In the genomic region with DNA sequence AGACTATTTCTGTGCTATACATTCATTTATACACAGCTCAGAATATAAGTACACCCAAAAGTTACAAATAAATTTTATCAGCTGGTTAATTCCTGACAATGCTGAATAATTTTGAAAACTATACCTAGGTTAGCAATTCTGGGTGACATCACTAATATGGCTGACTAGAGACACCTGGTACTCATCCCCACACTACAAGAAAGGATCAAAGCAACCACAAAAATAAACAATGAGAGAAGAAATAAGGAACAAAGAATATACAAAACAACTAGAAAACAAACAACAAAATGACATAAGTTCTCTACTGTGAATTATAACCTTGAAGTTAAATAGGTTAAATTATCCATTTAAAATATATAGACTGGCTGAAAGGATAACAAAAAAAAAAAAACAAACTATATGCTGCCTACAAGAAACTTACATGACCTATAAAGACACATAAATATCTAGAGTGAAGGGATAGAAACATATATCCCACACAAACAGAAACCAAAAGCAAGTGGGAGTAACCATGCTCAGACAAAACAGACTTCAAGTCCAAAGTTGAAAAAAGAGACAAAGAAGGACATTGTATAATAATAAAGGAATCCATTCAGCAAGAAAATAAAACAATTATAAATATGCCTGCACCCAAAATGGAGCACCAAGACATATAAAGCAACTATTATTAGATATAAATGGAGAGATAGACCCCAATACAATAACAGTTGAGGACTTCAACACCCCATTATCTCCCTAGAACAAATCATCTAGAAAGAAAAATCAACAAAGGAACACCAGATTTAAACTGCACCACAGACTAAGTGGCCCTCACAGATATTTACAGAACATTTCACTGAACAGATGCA, we compare ENCODE assay signal across 14 cellular contexts. TPM values are rescaled to one million over a fixed set of nuclear protein-coding genes. Genes with fewer than 3 reads are reported as not detected.
DNase-seq lines count a peak whose midpoint lies in the region; ATAC-seq and TF ChIP-seq lines count a peak whose summit lies in the region.
"Had no signal": no experiment of that assay in that cellular context is flagged by ENCODE, and none has a peak within 500 bp of the region (broad histone marks: within the 10 kb centered on the region; RNA-seq: fewer than 3 reads in every experiment).

No MANE protein-coding gene starts in this region.

- H3K36me3 ChIP-seq in vagina: no peaks in the 10 kb centered on the region
- H3K36me3 ChIP-seq: BE2C, cardiac muscle cell had no signal

- intact Hi-C loops in vagina (cut with DNase I): no loop called here

- no peak overlapping the region for H3K4me3 Mint-ChIP-seq in activated T-cell treated with anti-CD3 and anti-CD28 coated beads, Interleukin-2, amount 50 U/mL, for 24 hours
- H3K4me3 Mint-ChIP-seq: GM23338; natural killer cell treated with Interleukin-12 subunit alpha and Interleukin-12 subunit beta and Interleukin-15 and Interleukin-18, amount 100 ng/mL, for 72 hours; stimulated activated naive B cell treated with anti-CD40 and anti-IgM and Interleukin-4, amounts not matched to agents 10 μg/mL and 1 μg/mL and 100 μg/mL, for 72 hours had no signal

- DNase-seq in fibroblast of villous mesenchyme (ENCODE audit: low read depth): peak; percentile 11
- no peak for DNase-seq in activated T-cell treated with anti-CD3 and anti-CD28 coated beads, Interleukin-2, amount 50 U/mL, for 24 hours
- DNase-seq in SKM-1 (lab: John Stamatoyannopoulos, UW; ENCODE audit: unreplicated experiment): no peak
- DNase-seq in NOMO-1 treated with DMSO at 0.1 percent for 48 hours (lab: John Stamatoyannopoulos, UW; ENCODE audit: unreplicated experiment): no peak
- DNase-seq in vagina (ENCODE audit: extremely low spot score in 2 of 2): no peak
- DNase-seq: activated effector memory CD4-positive, alpha-beta T cell treated with Interleukin-2 at 50 U/mL for 16 hours; BE2C; stimulated activated naive B cell treated with anti-CD40 and anti-IgM and Interleukin-4, amounts not matched to agents 10 μg/mL and 1 μg/mL and 100 μg/mL, for 72 hours had no signal

- H3K9me3 ChIP-seq in vagina: no peaks in the 10 kb centered on the region
- H3K9me3 ChIP-seq: BE2C had no signal

- TF ChIP-seq POLR2A in vagina (IDR thresholded peaks at IDR 0.05): no peak

- H3K36me3 Mint-ChIP-seq in activated T-cell treated with anti-CD3 and anti-CD28 coated beads, Interleukin-2, amount 50 U/mL, for 24 hours (ENCODE audit: low read depth): no peaks in the 10 kb centered on the region

- ATAC-seq in GM18858 (IDR thresholded peaks at IDR 0.05; ENCODE audit: unreplicated experiment) (peak; percentile 90), GM21515 (IDR thresholded peaks at IDR 0.05; ENCODE audit: unreplicated experiment) (peak; percentile 78), HG03095 (IDR thresholded peaks at IDR 0.05; ENCODE audit: unreplicated experiment) (peak; percentile 69)
- ATAC-seq: GM23338; natural killer cell treated with Interleukin-12 subunit alpha and Interleukin-12 subunit beta and Interleukin-15 and Interleukin-18, amount 100 ng/mL, for 72 hours; stimulated activated naive B cell treated with anti-CD40 and anti-IgM and Interleukin-4, amounts not matched to agents 10 μg/mL and 1 μg/mL and 100 μg/mL, for 72 hours had no signal

- peaks cover 3% of the 10 kb centered on the region for H3K4me1 Mint-ChIP-seq in activated T-cell treated with anti-CD3 and anti-CD28 coated beads, Interleukin-2, amount 50 U/mL, for 24 hours (ENCODE audit: low read depth)
- H3K4me1 Mint-ChIP-seq: GM23338 had no signal

- H3K4me1 ChIP-seq in vagina: no peaks in the 10 kb centered on the region
- H3K4me1 ChIP-seq: BE2C had no signal

- no peak overlapping the region for H3K4me3 ChIP-seq in fibroblast of villous mesenchyme (ENCODE audit: low read depth, low read length)
- no peak overlapping the region for H3K4me3 ChIP-seq in vagina
- H3K4me3 ChIP-seq: cardiac muscle cell, GM23338 had no signal

- TF ChIP-seq CTCF in fibroblast of villous mesenchyme (IDR thresholded peaks at IDR 0.05; ENCODE audit: insufficient read depth, low read depth, low read length) (no peak), vagina (IDR thresholded peaks at IDR 0.05) (no peak)

- no peaks in the 10 kb centered on the region for H3K9me3 Mint-ChIP-seq in activated T-cell treated with anti-CD3 and anti-CD28 coated beads, Interleukin-2, amount 50 U/mL, for 24 hours
- H3K9me3 Mint-ChIP-seq: GM23338; natural killer cell treated with Interleukin-12 subunit alpha and Interleukin-12 subunit beta and Interleukin-15 and Interleukin-18, amount 100 ng/mL, for 72 hours had no signal

- H3K27ac ChIP-seq in vagina: no peak overlapping the region
- H3K27ac ChIP-seq: cardiac muscle cell had no signal

- H3K27me3 ChIP-seq in vagina: no peaks in the 10 kb centered on the region
- H3K27me3 ChIP-seq: BE2C, cardiac muscle cell had no signal

- H3K27ac Mint-ChIP-seq in activated T-cell treated with anti-CD3 and anti-CD28 coated beads, Interleukin-2, amount 50 U/mL, for 24 hours: no peak overlapping the region
- H3K27ac Mint-ChIP-seq: GM23338; natural killer cell treated with Interleukin-12 subunit alpha and Interleukin-12 subunit beta and Interleukin-15 and Interleukin-18, amount 100 ng/mL, for 72 hours; stimulated activated naive B cell treated with anti-CD40 and anti-IgM and Interleukin-4, amounts not matched to agents 10 μg/mL and 1 μg/mL and 100 μg/mL, for 72 hours had no signal

- no peaks in the 10 kb centered on the region for H3K27me3 Mint-ChIP-seq in activated T-cell treated with anti-CD3 and anti-CD28 coated beads, Interleukin-2, amount 50 U/mL, for 24 hours
- H3K27me3 Mint-ChIP-seq: stimulated activated naive B cell treated with anti-CD40 and anti-IgM and Interleukin-4, amounts not matched to agents 10 μg/mL and 1 μg/mL and 100 μg/mL, for 72 hours had no signal

RNA-seq across cellular contexts. Expression of gene IMPG2, which starts 57.8 kb away (rescaled TPM):
- total RNA-seq in fibroblast of villous mesenchyme: 0.32 and 0.43 TPM in 2 replicates
- 0.25 TPM for total RNA-seq in vagina
- total RNA-seq: GM23338 had no signal
